8 cellular contexts compared by ENCODE assay signal in genomic region chr4:14856076-14856926, GRCh38.
A peak's percentile ranks its signal among the peaks of the same experiment; 100 is the strongest.
DNase-seq lines count a peak whose midpoint lies in the region; ATAC-seq and TF ChIP-seq lines count a peak whose summit lies in the region.

No MANE protein-coding gene starts in this region.

- H3K27me3 ChIP-seq in heart left ventricle = peaks cover 0 to 6% (median 0%) of the 10 kb centered on the region in 9 donors

- no peaks in the 10 kb centered on the region for H3K27me3 Mint-ChIP-seq in activated CD8-positive, alpha-beta memory T cell treated with anti-CD3 and anti-CD28 coated beads, Interleukin-2, amount 10 ng/mL, durations not matched to agents 7 days and 5 days

- no peak overlapping the region for H3K4me3 ChIP-seq in heart left ventricle

- no peak for TF ChIP-seq POLR2A in heart left ventricle (IDR thresholded peaks at IDR 0.05)

- ATAC-seq in GM21515 (IDR thresholded peaks at IDR 0.05; ENCODE audit: unreplicated experiment) = peak; percentile 97
- ATAC-seq in activated CD8-positive, alpha-beta memory T cell treated with anti-CD3 and anti-CD28 coated beads, Interleukin-2, amount 10 ng/mL, durations not matched to agents 7 days and 5 days = peak; percentile 80
- peak; percentile 20 to 91 (median 87) for ATAC-seq in heart left ventricle

- H3K9me3 ChIP-seq in heart left ventricle = peaks cover 0 to 4% (median 0%) of the 10 kb centered on the region in 12 donors

- H3K36me3 Mint-ChIP-seq in activated CD8-positive, alpha-beta memory T cell treated with anti-CD3 and anti-CD28 coated beads, Interleukin-2, amount 10 ng/mL, durations not matched to agents 7 days and 5 days = peaks cover 2% of the 10 kb centered on the region

- no peak overlapping the region for H3K27ac Mint-ChIP-seq in activated CD8-positive, alpha-beta memory T cell treated with anti-CD3 and anti-CD28 coated beads, Interleukin-2, amount 10 ng/mL, durations not matched to agents 7 days and 5 days

- H3K4me3 Mint-ChIP-seq in activated CD8-positive, alpha-beta memory T cell treated with anti-CD3 and anti-CD28 coated beads, Interleukin-2, amount 10 ng/mL, durations not matched to agents 7 days and 5 days = no peak overlapping the region

- peak overlapping the region in 2 of 12 donors; percentile 19 to 66 for H3K27ac ChIP-seq in heart left ventricle

- CTCF ChIA-PET in activated CD8-positive, alpha-beta memory T cell treated with anti-CD3 and anti-CD28 coated beads, Interleukin-2, amount 10 ng/mL, durations not matched to agents 7 days and 5 days (lab: Charles Lee) = no interaction called here

- intact Hi-C loops in heart left ventricle (cut with DNase I) = no loop called here

- 48 to 59% (median 53%) methylated on average over 5 of the region's 5 CpGs for WGBS in heart left ventricle, 4 donors

- peaks cover 0 to 24% (median 0%) of the 10 kb centered on the region in 12 donors for H3K4me1 ChIP-seq in heart left ventricle

- no peaks in the 10 kb centered on the region for H3K36me3 ChIP-seq in heart left ventricle

- no peak for TF ChIP-seq CTCF in heart left ventricle (IDR thresholded peaks at IDR 0.05)

- no peaks in the 10 kb centered on the region for H3K9me3 Mint-ChIP-seq in activated CD8-positive, alpha-beta memory T cell treated with anti-CD3 and anti-CD28 coated beads, Interleukin-2, amount 10 ng/mL, durations not matched to agents 7 days and 5 days (ENCODE audit: low read depth)

- DNase-seq in Daoy (ENCODE audit: low read depth) (peak; percentile 84), HS-5 (ENCODE audit: low read depth) (peak; percentile 92), heart left ventricle (peak in 2 of 5 donors; percentile 31 to 54), NCI-H446 (lab: John Stamatoyannopoulos, UW) (no peak), NCI-H128 (lab: John Stamatoyannopoulos, UW; ENCODE audit: unreplicated experiment) (no peak)
- DNase-seq in activated CD8-positive, alpha-beta memory T cell treated with anti-CD3 and anti-CD28 coated beads, Interleukin-2, amount 10 ng/mL, durations not matched to agents 7 days and 5 days = peak; percentile 72
- DNase-seq in stimulated activated CD4-positive, alpha-beta T cell treated with anti-CD3 and anti-CD28 coated beads, Interleukin-4, amount 100 ng/mL, for 24 hours = peak; percentile 76

- H3K4me1 Mint-ChIP-seq in activated CD8-positive, alpha-beta memory T cell treated with anti-CD3 and anti-CD28 coated beads, Interleukin-2, amount 10 ng/mL, durations not matched to agents 7 days and 5 days = peaks cover 13% of the 10 kb centered on the region

Comparison
In these comparisons a context has a peak if more than half of its experiments do, and no peak if none do; other contexts are left out.
1. DNase-seq: peak in Daoy (single experiment), HS-5 (single experiment), activated CD8-positive, alpha-beta memory T cell treated with anti-CD3 and anti-CD28 coated beads, Interleukin-2, amount 10 ng/mL, durations not matched to agents 7 days and 5 days (single experiment) and stimulated activated CD4-positive, alpha-beta T cell treated with anti-CD3 and anti-CD28 coated beads, Interleukin-4, amount 100 ng/mL, for 24 hours (single experiment); none in NCI-H446 (0 of 2) and NCI-H128 (single experiment).
2. Peak in every context shown above with its lines, with median percentiles within 50 percentile points of each other: ATAC-seq.